9 cellular contexts compared by ENCODE assay signal in the genomic region with DNA sequence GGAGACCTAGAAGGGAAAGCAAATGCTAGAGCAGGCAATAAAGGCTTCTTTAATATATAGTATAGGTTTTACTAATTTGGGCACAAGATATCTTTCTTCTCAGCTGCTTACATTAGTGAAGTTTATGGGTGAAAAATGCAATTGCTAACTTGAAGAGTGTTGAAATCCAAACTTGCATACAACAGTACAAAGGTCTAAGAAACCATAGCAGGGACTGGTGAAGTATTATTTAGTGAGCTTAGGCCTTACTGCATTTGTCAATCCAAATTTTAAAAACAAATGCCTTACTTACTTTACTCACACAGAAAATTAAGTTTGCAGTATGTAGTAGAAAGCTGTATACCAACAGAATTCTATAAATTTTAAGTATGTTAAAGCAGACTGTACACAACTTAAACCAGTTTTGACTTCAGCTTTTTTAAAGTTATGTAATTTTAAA. TPM values are rescaled to one million over a fixed set of nuclear protein-coding genes. Genes with fewer than 3 reads are reported as not detected.
DNase-seq lines count a peak whose midpoint lies in the region; ATAC-seq and TF ChIP-seq lines count a peak whose summit lies in the region.
"Had no signal": no experiment of that assay in that cellular context is flagged by ENCODE, and none has a peak within 500 bp of the region (broad histone marks: within the 10 kb centered on the region; RNA-seq: fewer than 3 reads in every experiment).

No MANE protein-coding gene starts in this region.

- no peak for TF ChIP-seq POLR2A in suprapubic skin (IDR thresholded peaks at IDR 0.05)

- no peak for TF ChIP-seq EP300 in suprapubic skin (IDR thresholded peaks at IDR 0.05)

- peaks cover 9 to 14% of the 10 kb centered on the region in 2 donors for H3K36me3 Mint-ChIP-seq in activated T-cell treated with anti-CD3 and anti-CD28 coated beads, Interleukin-2, amount 50 U/mL, for 72 hours (ENCODE audit: insufficient read depth in 2 of 2)
- H3K36me3 Mint-ChIP-seq in activated naive CD8-positive, alpha-beta T cell treated with anti-CD3 and anti-CD28 coated beads, Interleukin-2, amount 50 U/mL, for 24 hours (ENCODE audit: low read depth): peaks cover 12% of the 10 kb centered on the region

- H3K9me3 Mint-ChIP-seq in activated T-cell treated with anti-CD3 and anti-CD28 coated beads, Interleukin-2, amount 50 U/mL, for 72 hours: no peaks in the 10 kb centered on the region
- H3K9me3 Mint-ChIP-seq in activated naive CD8-positive, alpha-beta T cell treated with anti-CD3 and anti-CD28 coated beads, Interleukin-2, amount 50 U/mL, for 24 hours: no peaks in the 10 kb centered on the region

- peaks cover 59% of the 10 kb centered on the region for H3K4me1 Mint-ChIP-seq in activated T-cell treated with anti-CD3 and anti-CD28 coated beads, Interleukin-2, amount 50 U/mL, for 72 hours (ENCODE audit: low read depth)
- H3K4me1 Mint-ChIP-seq in activated naive CD8-positive, alpha-beta T cell treated with anti-CD3 and anti-CD28 coated beads, Interleukin-2, amount 50 U/mL, for 24 hours: peaks cover 41% of the 10 kb centered on the region

- no peaks in the 10 kb centered on the region for H3K27me3 ChIP-seq in liver (ENCODE audit: control insufficient read depth in 4 of 4, insufficient read depth in 4 of 4, low read length in 3 of 4)
- H3K27me3 ChIP-seq in suprapubic skin: no peaks in the 10 kb centered on the region

- no peak for TF ChIP-seq CTCF in liver (IDR thresholded peaks at IDR 0.05; ENCODE audit: low read depth, low read length, missing input control)
- TF ChIP-seq CTCF in suprapubic skin (IDR thresholded peaks at IDR 0.05): no peak

- H3K9me3 ChIP-seq in liver (ENCODE audit: control insufficient read depth in 4 of 4, low read length in 3 of 4): no peaks in the 10 kb centered on the region
- H3K9me3 ChIP-seq in suprapubic skin: no peaks in the 10 kb centered on the region

- DNase-seq in activated T-cell treated with anti-CD3 and anti-CD28 coated beads, Interleukin-2, amount 50 U/mL, for 72 hours: no peak
- DNase-seq in activated T-cell treated with anti-CD3 and anti-CD28 coated beads for 4 hours: no peak
- no peak for DNase-seq in activated naive CD8-positive, alpha-beta T cell treated with anti-CD3 and anti-CD28 coated beads, Interleukin-2, amount 50 U/mL, for 24 hours
- DNase-seq in suprapubic skin (ENCODE audit: low spot score in 2 of 2): no peak
- no peak for DNase-seq in posterior vena cava (ENCODE audit: low spot score)
- DNase-seq: NCI-H2171 treated with DMSO at 0.1 percent for 48 hours had no signal

- H3K27ac ChIP-seq in liver (ENCODE audit: low read depth in 1 of 2, low read length in 2 of 2) (peak overlapping the region; percentile 99 to 100), suprapubic skin (no peak overlapping the region)

- H3K27ac Mint-ChIP-seq in activated T-cell treated with anti-CD3 and anti-CD28 coated beads, Interleukin-2, amount 50 U/mL, for 72 hours: peak overlapping the region; percentile 80
- H3K27ac Mint-ChIP-seq in activated naive CD8-positive, alpha-beta T cell treated with anti-CD3 and anti-CD28 coated beads, Interleukin-2, amount 50 U/mL, for 24 hours: peak overlapping the region; percentile 19

- H3K4me3 ChIP-seq in liver (ENCODE audit: low read depth in 1 of 3, low read length in 3 of 3): peak overlapping the region; percentile 50 to 95 (median 84)
- peak overlapping the region; percentile 77 for H3K4me3 ChIP-seq in suprapubic skin

- H3K4me3 Mint-ChIP-seq in activated T-cell treated with anti-CD3 and anti-CD28 coated beads, Interleukin-2, amount 50 U/mL, for 72 hours: peak overlapping the region; percentile 90 to 100
- peak overlapping the region; percentile 35 for H3K4me3 Mint-ChIP-seq in activated naive CD8-positive, alpha-beta T cell treated with anti-CD3 and anti-CD28 coated beads, Interleukin-2, amount 50 U/mL, for 24 hours

- H3K36me3 ChIP-seq in liver (ENCODE audit: control insufficient read depth in 4 of 4, insufficient read depth in 3 of 4, low read depth in 1 of 4, low read length in 3 of 4) (peaks cover 0 to 12% (median 0%) of the 10 kb centered on the region in 4 donors), suprapubic skin (peaks cover 8% of the 10 kb centered on the region)

- H3K4me1 ChIP-seq in liver (ENCODE audit: control insufficient read depth in 4 of 4, insufficient read depth in 4 of 4, low read length in 3 of 4) (peaks cover 0 to 36% (median 5%) of the 10 kb centered on the region in 4 donors), suprapubic skin (peaks cover 26% of the 10 kb centered on the region)

- peak overlapping the region; percentile 98 to 100 for H3K9ac ChIP-seq in liver (ENCODE audit: low read depth in 1 of 2, low read length in 2 of 2)

- no peak for ATAC-seq in activated T-cell treated with anti-CD3 and anti-CD28 coated beads, Interleukin-2, amount 50 U/mL, for 72 hours (replicated peaks in 1 of 2)
- no peak for ATAC-seq in activated naive CD8-positive, alpha-beta T cell treated with anti-CD3 and anti-CD28 coated beads, Interleukin-2, amount 50 U/mL, for 24 hours
- no peak for ATAC-seq in GM18909 (IDR thresholded peaks at IDR 0.05; ENCODE audit: poor library complexity, unreplicated experiment)
- ATAC-seq in HG03108 (IDR thresholded peaks at IDR 0.05; ENCODE audit: unreplicated experiment): no peak

- no peaks in the 10 kb centered on the region for H3K27me3 Mint-ChIP-seq in activated T-cell treated with anti-CD3 and anti-CD28 coated beads, Interleukin-2, amount 50 U/mL, for 72 hours (ENCODE audit: low read depth)
- H3K27me3 Mint-ChIP-seq in activated naive CD8-positive, alpha-beta T cell treated with anti-CD3 and anti-CD28 coated beads, Interleukin-2, amount 50 U/mL, for 24 hours: no peaks in the 10 kb centered on the region

- TF ChIP-seq RAD21 in liver (IDR thresholded peaks at IDR 0.05): peak in 1 of 2 donors; percentile 40

- intact Hi-C loops in posterior vena cava (cut with DNase I): loop anchor here in 1 of 2 donors (10.0 kb wide), 1 partner anchor 51 kb away; no protein-coding TSS in a partner anchor

TF ChIP-seq in liver, 16 proteins besides CTCF, POLR2A, EP300 and RAD21 (continues in another document):
- TF ChIP-seq JUND (IDR thresholded peaks at IDR 0.05): peak; percentile 72 to 78
- TF ChIP-seq FOXA1 (IDR thresholded peaks at IDR 0.05): no peak
- peak; percentile 72 for TF ChIP-seq SP1 (IDR thresholded peaks at IDR 0.05)
- TF ChIP-seq YY1 (IDR thresholded peaks at IDR 0.05): peak; percentile 72
- no peak for TF ChIP-seq GABPA (IDR thresholded peaks at IDR 0.05 in 1 of 2, conservative IDR thresholded peaks at IDR 0.05 in 1 of 2)
- no peak for TF ChIP-seq EGR1 (IDR thresholded peaks at IDR 0.05; ENCODE audit: low read depth in 2 of 2)
- TF ChIP-seq HNF4A (conservative IDR thresholded peaks at IDR 0.05): peak; percentile 98 to 99
- TF ChIP-seq, protein P1, sequence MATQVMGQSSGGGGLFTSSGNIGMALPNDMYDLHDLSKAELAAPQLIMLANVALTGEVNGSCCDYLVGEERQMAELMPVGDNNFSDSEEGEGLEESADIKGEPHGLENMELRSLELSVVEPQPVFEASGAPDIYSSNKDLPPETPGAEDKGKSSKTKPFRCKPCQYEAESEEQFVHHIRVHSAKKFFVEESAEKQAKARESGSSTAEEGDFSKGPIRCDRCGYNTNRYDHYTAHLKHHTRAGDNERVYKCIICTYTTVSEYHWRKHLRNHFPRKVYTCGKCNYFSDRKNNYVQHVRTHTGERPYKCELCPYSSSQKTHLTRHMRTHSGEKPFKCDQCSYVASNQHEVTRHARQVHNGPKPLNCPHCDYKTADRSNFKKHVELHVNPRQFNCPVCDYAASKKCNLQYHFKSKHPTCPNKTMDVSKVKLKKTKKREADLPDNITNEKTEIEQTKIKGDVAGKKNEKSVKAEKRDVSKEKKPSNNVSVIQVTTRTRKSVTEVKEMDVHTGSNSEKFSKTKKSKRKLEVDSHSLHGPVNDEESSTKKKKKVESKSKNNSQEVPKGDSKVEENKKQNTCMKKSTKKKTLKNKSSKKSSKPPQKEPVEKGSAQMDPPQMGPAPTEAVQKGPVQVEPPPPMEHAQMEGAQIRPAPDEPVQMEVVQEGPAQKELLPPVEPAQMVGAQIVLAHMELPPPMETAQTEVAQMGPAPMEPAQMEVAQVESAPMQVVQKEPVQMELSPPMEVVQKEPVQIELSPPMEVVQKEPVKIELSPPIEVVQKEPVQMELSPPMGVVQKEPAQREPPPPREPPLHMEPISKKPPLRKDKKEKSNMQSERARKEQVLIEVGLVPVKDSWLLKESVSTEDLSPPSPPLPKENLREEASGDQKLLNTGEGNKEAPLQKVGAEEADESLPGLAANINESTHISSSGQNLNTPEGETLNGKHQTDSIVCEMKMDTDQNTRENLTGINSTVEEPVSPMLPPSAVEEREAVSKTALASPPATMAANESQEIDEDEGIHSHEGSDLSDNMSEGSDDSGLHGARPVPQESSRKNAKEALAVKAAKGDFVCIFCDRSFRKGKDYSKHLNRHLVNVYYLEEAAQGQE (IDR thresholded peaks at IDR 0.05): no peak
- TF ChIP-seq HNF4G (IDR thresholded peaks at IDR 0.05): peak; percentile 81
- TF ChIP-seq, protein P2, sequence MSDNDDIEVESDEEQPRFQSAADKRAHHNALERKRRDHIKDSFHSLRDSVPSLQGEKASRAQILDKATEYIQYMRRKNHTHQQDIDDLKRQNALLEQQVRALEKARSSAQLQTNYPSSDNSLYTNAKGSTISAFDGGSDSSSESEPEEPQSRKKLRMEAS (IDR thresholded peaks at IDR 0.05): peak; percentile 10
- no peak for TF ChIP-seq TAF1 (conservative IDR thresholded peaks at IDR 0.05)
- no peak for TF ChIP-seq NR2F2 (IDR thresholded peaks at IDR 0.05)

RNA-seq across cellular contexts. Expression of a gene that starts 1.4 kb away (rescaled TPM):
- 1 to 10 TPM; 6.3 to 8.6 TPM for total RNA-seq in activated T-cell treated with anti-CD3 and anti-CD28 coated beads, Interleukin-2, amount 50 U/mL, for 72 hours
- total RNA-seq in liver: 1 to 10 TPM; 1.8 to 4.3 TPM
- polyA plus RNA-seq in liver: 1 to 10 TPM; 1.3 to 1.7 TPM
- total RNA-seq in suprapubic skin: 1 to 10 TPM; 4.5 to 7.4 (median 5.2) TPM
- total RNA-seq in posterior vena cava: 10 to 100 TPM in 1 of 2 donors, 1 to 10 TPM in 1; 9.3 to 11.2 TPM

RNA-seq across cellular contexts. Expression of a gene that starts 2.1 kb away (rescaled TPM):
- total RNA-seq in activated T-cell treated with anti-CD3 and anti-CD28 coated beads, Interleukin-2, amount 50 U/mL, for 72 hours: 10 to 100 TPM; 19.7 to 24.5 TPM
- total RNA-seq in liver: 10 to 100 TPM; 41.4 to 47.5 TPM
- polyA plus RNA-seq in liver: 10 to 100 TPM in 1 of 2 donors, 1 to 10 TPM in 1; 6.8 to 20.9 TPM
- 10 to 100 TPM; 21.5 to 50.0 (median 29.5) TPM for total RNA-seq in suprapubic skin
- 10 to 100 TPM; 48.2 to 57.4 TPM for total RNA-seq in posterior vena cava
